ENCODE assay signal across 30 cellular contexts in the genomic region with DNA sequence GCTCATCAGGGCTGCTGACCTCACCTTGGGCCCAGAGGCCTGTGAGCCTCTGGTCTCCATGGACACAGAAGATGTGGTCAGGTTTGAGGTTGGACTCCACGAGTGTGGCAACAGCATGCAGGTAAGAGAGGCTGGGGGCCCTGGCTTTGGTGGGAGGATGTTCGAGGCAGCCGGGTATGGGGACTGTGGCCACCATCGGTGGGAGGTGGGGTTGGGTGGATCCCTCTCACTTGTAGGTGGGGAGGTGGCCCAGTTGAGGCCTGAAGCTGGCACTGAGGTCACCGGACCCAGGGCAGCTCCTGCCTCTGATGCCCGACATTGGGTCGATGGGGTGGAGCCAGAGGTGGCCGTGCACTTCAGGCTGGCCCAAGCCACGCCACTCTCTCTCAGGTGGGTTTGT. TPM values are rescaled to one million over a fixed set of nuclear protein-coding genes. Genes with fewer than 3 reads are reported as not detected.
DNase-seq lines count a peak whose midpoint lies in the region; TF ChIP-seq lines count a peak whose summit lies in the region.
"Had no signal": no experiment of that assay in that cellular context is flagged by ENCODE, and none has a peak within 500 bp of the region (broad histone marks: within the 10 kb centered on the region; RNA-seq: fewer than 3 reads in every experiment).

No MANE protein-coding gene starts in this region.

- peak overlapping the region; percentile 85 for H3K27ac Mint-ChIP-seq in T-helper 1 cell treated with Interleukin-12 subunit alpha and Interleukin-12 subunit beta and Interleukin-4 antibody, amounts not matched to agents 30 μg/mL and 1 μg/mL, for 36 hours
- peak overlapping the region; percentile 44 for H3K27ac Mint-ChIP-seq in endodermal cell
- H3K27ac Mint-ChIP-seq in neural progenitor cell, result peak overlapping the region; percentile 69
- H3K27ac Mint-ChIP-seq: activated naive CD8-positive, alpha-beta T cell treated with anti-CD3 and anti-CD28 coated beads for 36 hours; CD4-positive, CD25-positive, alpha-beta regulatory T cell had no signal

- CTCF ChIA-PET in RWPE1 (lab: Yijun Ruan, JAX), result interaction anchor here (0.7 kb wide), 1 partner anchor 247 kb away, joined by 3 read pairs; no protein-coding TSS in a partner anchor

- H3K9ac ChIP-seq in endodermal cell (ENCODE audit: extremely low read depth, low read length, poor library complexity, severe bottlenecking) (no peak overlapping the region), neural progenitor cell (no peak overlapping the region)
- H3K9ac ChIP-seq: parathyroid adenoma had no signal

- H3K79me2 ChIP-seq in neural progenitor cell (ENCODE audit: low read depth), result no peaks in the 10 kb centered on the region
- H3K79me2 ChIP-seq: parathyroid adenoma had no signal

- 95 to 100% methylated on average over 3 to 9 of the region's 9 CpGs for WGBS in endodermal cell (ENCODE audit: insufficient coverage in 1 of 2, insufficient read length in 1 of 2), 2 experiments

- DNase-seq in T-helper 1 cell, result no peak
- no peak for DNase-seq in RWPE1 (ENCODE audit: low spot score)
- DNase-seq in endodermal cell, result no peak
- no peak for DNase-seq in neural progenitor cell (ENCODE audit: low spot score)
- no peak for DNase-seq in G401 (ENCODE audit: low spot score)
- no peak for DNase-seq in NCI-H446 treated with DMSO at 0.1 percent for 48 hours (lab: John Stamatoyannopoulos, UW)
- no peak for DNase-seq in hypothalamus (lab: John Stamatoyannopoulos, UW)
- DNase-seq: 8988T; activated CD4-positive, alpha-beta T cell treated with anti-CD3 and anti-CD28 coated beads for 4 hours; activated CD8-positive, alpha-beta memory T cell treated with anti-CD3 and anti-CD28 coated beads for 24 hours; activated effector memory CD4-positive, alpha-beta T cell treated with Interleukin-2 at 50 U/mL for 16 hours; activated naive CD8-positive, alpha-beta T cell treated with anti-CD3 and anti-CD28 coated beads for 36 hours; activated T-cell treated with anti-CD3 and anti-CD28 coated beads for 4 hours; anterior cingulate cortex; CD4-positive, CD25-positive, alpha-beta regulatory T cell; foreskin fibroblast; left cardiac atrium; NCI-H146; NCI-H774; SIG-M5; stimulated activated naive CD4-positive, alpha-beta T cell treated with Interleukin-2 at 50 U/mL for 16 hours; T1000; testis; WERI-Rb-1 had no signal

- no peaks in the 10 kb centered on the region for H3K4me1 ChIP-seq in endodermal cell (ENCODE audit: control insufficient read depth, insufficient read depth, low read length)
- peaks cover 5% of the 10 kb centered on the region for H3K4me1 ChIP-seq in neural progenitor cell
- H3K4me1 ChIP-seq: parathyroid adenoma, testis had no signal

- H3K4me2 ChIP-seq in neural progenitor cell, result no peak overlapping the region

- H3F3A ChIP-seq in neural progenitor cell (ENCODE audit: low read depth), result peaks cover 9% of the 10 kb centered on the region

- H3K4me1 Mint-ChIP-seq in T-helper 1 cell treated with Interleukin-12 subunit alpha and Interleukin-12 subunit beta and Interleukin-4 antibody, amounts not matched to agents 30 μg/mL and 1 μg/mL, for 36 hours (ENCODE audit: low read depth), result peaks cover 19% of the 10 kb centered on the region
- H3K4me1 Mint-ChIP-seq in endodermal cell (peaks cover 11% of the 10 kb centered on the region), neural progenitor cell (peaks cover 13% of the 10 kb centered on the region)
- H3K4me1 Mint-ChIP-seq: CD4-positive, CD25-positive, alpha-beta regulatory T cell had no signal

- H4K20me1 ChIP-seq in neural progenitor cell (ENCODE audit: low read depth), result no peaks in the 10 kb centered on the region

- H3K4me3 Mint-ChIP-seq in T-helper 1 cell treated with Interleukin-12 subunit alpha and Interleukin-12 subunit beta and Interleukin-4 antibody, amounts not matched to agents 30 μg/mL and 1 μg/mL, for 36 hours, result peak overlapping the region; percentile 57
- H3K4me3 Mint-ChIP-seq in endodermal cell (no peak overlapping the region), neural progenitor cell (no peak overlapping the region)
- H3K4me3 Mint-ChIP-seq: activated naive CD8-positive, alpha-beta T cell treated with anti-CD3 and anti-CD28 coated beads for 36 hours; CD4-positive, CD25-positive, alpha-beta regulatory T cell had no signal

- H3K36me3 ChIP-seq in endodermal cell (ENCODE audit: control insufficient read depth, insufficient read depth, low read length) (no peaks in the 10 kb centered on the region), neural progenitor cell (no peaks in the 10 kb centered on the region)
- H3K36me3 ChIP-seq: cardiac muscle cell, WERI-Rb-1 had no signal

- H3K4me3 ChIP-seq in endodermal cell (ENCODE audit: low read length), result no peak overlapping the region
- no peak overlapping the region for H3K4me3 ChIP-seq in neural progenitor cell
- H3K4me3 ChIP-seq: cardiac muscle cell, skin epidermis, testis had no signal

- H3K27ac ChIP-seq in RWPE1 (peak overlapping the region; percentile 99), endodermal cell (ENCODE audit: low read depth, low read length) (no peak overlapping the region), neural progenitor cell (no peak overlapping the region)
- H3K27ac ChIP-seq: cardiac muscle cell, parathyroid adenoma, testis, WERI-Rb-1 had no signal

- POLR2A ChIA-PET in RWPE1 (lab: Yijun Ruan, JAX; ENCODE audit: low non-redundant PET), result interaction anchor here (0.6 kb wide), 1 partner anchor 18 kb away, joined by 3 read pairs; no protein-coding TSS in a partner anchor

- H2AFZ ChIP-seq in neural progenitor cell (replicated peaks), result no peak overlapping the region
- H2AFZ ChIP-seq: parathyroid adenoma had no signal

- in situ Hi-C loops in G401 (cut with HindIII; ENCODE audit: low sequenced_read_pairs), result no loop called here

- H3K36me3 Mint-ChIP-seq in T-helper 1 cell treated with Interleukin-12 subunit alpha and Interleukin-12 subunit beta and Interleukin-4 antibody, amounts not matched to agents 30 μg/mL and 1 μg/mL, for 36 hours (ENCODE audit: low read depth), result peaks cover 1% of the 10 kb centered on the region
- no peaks in the 10 kb centered on the region for H3K36me3 Mint-ChIP-seq in endodermal cell (ENCODE audit: low read depth)
- no peaks in the 10 kb centered on the region for H3K36me3 Mint-ChIP-seq in neural progenitor cell
- H3K36me3 Mint-ChIP-seq: activated naive CD8-positive, alpha-beta T cell treated with anti-CD3 and anti-CD28 coated beads for 36 hours; CD4-positive, CD25-positive, alpha-beta regulatory T cell had no signal

- H3K9me3 ChIP-seq in endodermal cell (ENCODE audit: control insufficient read depth, low read length), result no peaks in the 10 kb centered on the region
- no peaks in the 10 kb centered on the region for H3K9me3 ChIP-seq in neural progenitor cell (ENCODE audit: low read depth)
- H3K9me3 ChIP-seq: testis had no signal

- H3K9me3 Mint-ChIP-seq in T-helper 1 cell treated with Interleukin-12 subunit alpha and Interleukin-12 subunit beta and Interleukin-4 antibody, amounts not matched to agents 30 μg/mL and 1 μg/mL, for 36 hours, result no peaks in the 10 kb centered on the region
- no peaks in the 10 kb centered on the region for H3K9me3 Mint-ChIP-seq in endodermal cell
- peaks cover 4% of the 10 kb centered on the region for H3K9me3 Mint-ChIP-seq in neural progenitor cell
- H3K9me3 Mint-ChIP-seq: activated naive CD8-positive, alpha-beta T cell treated with anti-CD3 and anti-CD28 coated beads for 36 hours had no signal

- TF ChIP-seq CTCF in RWPE1 (conservative IDR thresholded peaks at IDR 0.05; ENCODE audit: low read depth) (no peak), endodermal cell (conservative IDR thresholded peaks at IDR 0.05) (no peak), neural progenitor cell (IDR thresholded peaks at IDR 0.05) (no peak)

- no peaks in the 10 kb centered on the region for H3K27me3 ChIP-seq in endodermal cell (ENCODE audit: control insufficient read depth, insufficient read depth, low read length, poor library complexity, severe bottlenecking)
- no peaks in the 10 kb centered on the region for H3K27me3 ChIP-seq in neural progenitor cell
- H3K27me3 ChIP-seq: cardiac muscle cell, testis had no signal

- peaks cover 17% of the 10 kb centered on the region for H3K27me3 Mint-ChIP-seq in T-helper 1 cell treated with Interleukin-12 subunit alpha and Interleukin-12 subunit beta and Interleukin-4 antibody, amounts not matched to agents 30 μg/mL and 1 μg/mL, for 36 hours (ENCODE audit: low read depth)
- H3K27me3 Mint-ChIP-seq in endodermal cell (ENCODE audit: insufficient read depth) (peaks cover 1% of the 10 kb centered on the region), neural progenitor cell (ENCODE audit: insufficient read depth, low read depth) (peaks cover 5% of the 10 kb centered on the region)
- H3K27me3 Mint-ChIP-seq: activated naive CD8-positive, alpha-beta T cell treated with anti-CD3 and anti-CD28 coated beads for 36 hours had no signal

RNA-seq across cellular contexts. Expression of a gene that starts 0.4 kb away (rescaled TPM):
- total RNA-seq in endodermal cell (1 to 10 TPM in 1 of 2 donors, under 1 TPM in 1; 0.53 to 2.3 TPM), neural progenitor cell (ENCODE audit: low replicate concordance) (1.7 TPM in 1 of 2 replicates, not detected in the other)
- polyA plus RNA-seq in endodermal cell (2013, experiment 1 of 2), result 1.4 TPM
- not detected for polyA plus RNA-seq in endodermal cell (2013, experiment 2 of 2)
- 1.3 and 3.0 TPM in 2 replicates for total RNA-seq in G401 (2014; rRNA removed; shearing (Covaris generic))
- total RNA-seq: HepG2 had no signal
- polyA plus RNA-seq: HepG2, neural cell had no signal

RNA-seq across cellular contexts. Expression of a gene that starts 15.7 kb away (rescaled TPM):
- 10 to 100 TPM; 21.9 to 44.5 TPM for total RNA-seq in endodermal cell
- 9.5 TPM for polyA plus RNA-seq in endodermal cell (2013, experiment 1 of 2)
- 8.4 TPM for polyA plus RNA-seq in endodermal cell (2013, experiment 2 of 2)
- 0.43 and 6.8 TPM in 2 replicates for total RNA-seq in neural progenitor cell (ENCODE audit: low replicate concordance)
- total RNA-seq in G401 (2014; rRNA removed; shearing (Covaris generic)), result 8.1 and 8.5 TPM in 2 replicates
- total RNA-seq: CD4-positive, CD25-positive, alpha-beta regulatory T cell had no signal

RNA-seq across cellular contexts. Expression of a gene that starts 36.4 kb away (rescaled TPM):
- total RNA-seq in endodermal cell (10 to 100 TPM; 34.1 to 38.3 TPM), neural progenitor cell (ENCODE audit: low replicate concordance) (4.1 and 14.7 TPM in 2 replicates)
- polyA plus RNA-seq in endodermal cell (2013, experiment 1 of 2), result 16.5 TPM
- 18.1 TPM for polyA plus RNA-seq in endodermal cell (2013, experiment 2 of 2)
- total RNA-seq in G401 (2014; rRNA removed; shearing (Covaris generic)), result 15.8 and 20.1 TPM in 2 replicates
